In genomic region chr7:135664046-135664589, GRCh38 we compare ENCODE assay signal across 10 cellular contexts. TPM values are rescaled to one million over a fixed set of nuclear protein-coding genes. Genes with fewer than 3 reads are reported as not detected.
DNase-seq lines count a peak whose midpoint lies in the region; ATAC-seq and TF ChIP-seq lines count a peak whose summit lies in the region.
"Had no signal": no experiment of that assay in that cellular context is flagged by ENCODE, and none has a peak within 500 bp of the region (broad histone marks: within the 10 kb centered on the region; RNA-seq: fewer than 3 reads in every experiment).

No MANE protein-coding gene starts in this region.

- H3K27ac ChIP-seq in breast epithelium (peak overlapping the region in 1 of 2 donors; percentile 82), Peyer's patch (peak overlapping the region in 1 of 4 donors; percentile 93)
- H3K27ac ChIP-seq: neutrophil had no signal

- H3K4me1 ChIP-seq in breast epithelium (peaks cover 0 to 5% of the 10 kb centered on the region in 2 donors), Peyer's patch (peaks cover 0 to 13% (median 7%) of the 10 kb centered on the region in 4 donors)

- no peak for TF ChIP-seq CTCF in breast epithelium (IDR thresholded peaks at IDR 0.05)
- no peak for TF ChIP-seq CTCF in osteocyte (IDR thresholded peaks at IDR 0.05)
- TF ChIP-seq CTCF in Peyer's patch (IDR thresholded peaks at IDR 0.05): no peak

- H3K36me3 ChIP-seq in breast epithelium (no peaks in the 10 kb centered on the region), Peyer's patch (no peaks in the 10 kb centered on the region)
- H3K36me3 ChIP-seq: neutrophil had no signal

- H3K4me1 Mint-ChIP-seq in osteocyte (ENCODE audit: unreplicated experiment): peaks cover 37% of the 10 kb centered on the region

- H3K27me3 Mint-ChIP-seq in osteocyte (ENCODE audit: unreplicated experiment): no peaks in the 10 kb centered on the region

- TF ChIP-seq POLR2A in breast epithelium (IDR thresholded peaks at IDR 0.05) (no peak), Peyer's patch (IDR thresholded peaks at IDR 0.05) (no peak)

- H3K36me3 Mint-ChIP-seq in osteocyte (ENCODE audit: unreplicated experiment): peaks cover 6% of the 10 kb centered on the region

- intact Hi-C loops in breast epithelium (cut with DNase I; ENCODE audit: low total_unique reads): loop anchor here (10.0 kb wide), 1 partner anchor 131 kb away; no protein-coding TSS in a partner anchor

- H3K9me3 ChIP-seq in breast epithelium: no peaks in the 10 kb centered on the region
- H3K9me3 ChIP-seq in Peyer's patch: no peaks in the 10 kb centered on the region
- H3K9me3 ChIP-seq: neutrophil had no signal

- ATAC-seq in GM19467 (IDR thresholded peaks at IDR 0.05; ENCODE audit: unreplicated experiment) (no peak), HG03175 (IDR thresholded peaks at IDR 0.05; ENCODE audit: unreplicated experiment) (no peak)
- ATAC-seq: Panc1 had no signal

- peak; percentile 26 for DNase-seq in GM03348 (ENCODE audit: low spot score)
- DNase-seq in OCI-M1 (lab: John Stamatoyannopoulos, UW): peak; percentile 89
- DNase-seq in breast epithelium (ENCODE audit: low spot score in 2 of 2): no peak
- DNase-seq in osteocyte (ENCODE audit: extremely low spot score, unreplicated experiment): no peak
- no peak for DNase-seq in NCI-H187 treated with DMSO at 0.1 percent for 48 hours (lab: John Stamatoyannopoulos, UW)
- no peak for DNase-seq in Peyer's patch

- H3K4me3 Mint-ChIP-seq in osteocyte (ENCODE audit: unreplicated experiment): peak overlapping the region; percentile 97

- peak overlapping the region in 2 of 3 donors; percentile 97 to 98 for H3K4me3 ChIP-seq in breast epithelium
- H3K4me3 ChIP-seq in Peyer's patch: no peak overlapping the region

- no peaks in the 10 kb centered on the region for H3K9me3 Mint-ChIP-seq in osteocyte (ENCODE audit: unreplicated experiment)

- H3K27me3 ChIP-seq in breast epithelium: no peaks in the 10 kb centered on the region
- H3K27me3 ChIP-seq in Peyer's patch: no peaks in the 10 kb centered on the region
- H3K27me3 ChIP-seq: neutrophil had no signal

- peak overlapping the region; percentile 96 for H3K27ac Mint-ChIP-seq in osteocyte (ENCODE audit: unreplicated experiment)

RNA-seq across cellular contexts. Expression of gene STMP1, which starts 1.8 kb away (rescaled TPM):
- total RNA-seq in breast epithelium (10 to 100 TPM; 13.9 to 27.2 (median 18.4) TPM), osteocyte (45.2 and 45.4 TPM in 2 replicates), Peyer's patch (10 to 100 TPM; 17.3 to 26.2 (median 18.2) TPM)

Comparison
In these comparisons a context has a peak if more than half of its experiments do, and no peak if none do; other contexts are left out.
1. DNase-seq: peak in GM03348 (single experiment) and OCI-M1 (single experiment); none in breast epithelium (0 of 2), osteocyte (single experiment), NCI-H187 treated with DMSO at 0.1 percent for 48 hours (single experiment) and Peyer's patch (0 of 3).
2. H3K4me3 ChIP-seq: peak in breast epithelium (2 of 3); none in Peyer's patch (0 of 4).